In genomic region chr9:128243486-128244415, GRCh38 we compare ENCODE assay signal across 2 cellular contexts.
TF ChIP-seq lines count a peak whose summit lies in the region.

No MANE protein-coding gene starts in this region.

TF ChIP-seq in SK-N-SH, 30 proteins besides CTCF, POLR2A, EP300 and RAD21 (continued from another document):
- TF ChIP-seq, protein P1, sequence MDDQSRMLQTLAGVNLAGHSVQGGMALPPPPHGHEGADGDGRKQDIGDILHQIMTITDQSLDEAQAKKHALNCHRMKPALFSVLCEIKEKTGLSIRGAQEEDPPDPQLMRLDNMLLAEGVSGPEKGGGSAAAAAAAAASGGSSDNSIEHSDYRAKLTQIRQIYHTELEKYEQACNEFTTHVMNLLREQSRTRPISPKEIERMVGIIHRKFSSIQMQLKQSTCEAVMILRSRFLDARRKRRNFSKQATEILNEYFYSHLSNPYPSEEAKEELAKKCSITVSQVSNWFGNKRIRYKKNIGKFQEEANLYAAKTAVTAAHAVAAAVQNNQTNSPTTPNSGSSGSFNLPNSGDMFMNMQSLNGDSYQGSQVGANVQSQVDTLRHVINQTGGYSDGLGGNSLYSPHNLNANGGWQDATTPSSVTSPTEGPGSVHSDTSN (IDR thresholded peaks at IDR 0.05), result no peak
- TF ChIP-seq RFX5 (IDR thresholded peaks at IDR 0.05; ENCODE audit: low read length) (peak; percentile 15; the same call in 1 of the 2 replicates), ELF1 (IDR thresholded peaks at IDR 0.05) (no peak), FOXJ3 (CRISPR knock-in tag; IDR thresholded peaks at IDR 0.05) (0 out of 2 replicates have a peak, but pooled peaks have one; percentile 37), TEAD4 (IDR thresholded peaks at IDR 0.05; ENCODE audit: borderline replicate concordance, insufficient read depth) (no peak), MEF2A (IDR thresholded peaks at IDR 0.05; ENCODE audit: borderline replicate concordance, low read depth) (no peak)
TF ChIP-seq in SK-N-SH: peak in this region for 2.

TF ChIP-seq in SK-N-SH treated with all-trans-retinoic acid at 6 μM for 48 hours, 23 proteins besides CTCF, POLR2A, EP300 and RAD21:
- TF ChIP-seq, protein P2, sequence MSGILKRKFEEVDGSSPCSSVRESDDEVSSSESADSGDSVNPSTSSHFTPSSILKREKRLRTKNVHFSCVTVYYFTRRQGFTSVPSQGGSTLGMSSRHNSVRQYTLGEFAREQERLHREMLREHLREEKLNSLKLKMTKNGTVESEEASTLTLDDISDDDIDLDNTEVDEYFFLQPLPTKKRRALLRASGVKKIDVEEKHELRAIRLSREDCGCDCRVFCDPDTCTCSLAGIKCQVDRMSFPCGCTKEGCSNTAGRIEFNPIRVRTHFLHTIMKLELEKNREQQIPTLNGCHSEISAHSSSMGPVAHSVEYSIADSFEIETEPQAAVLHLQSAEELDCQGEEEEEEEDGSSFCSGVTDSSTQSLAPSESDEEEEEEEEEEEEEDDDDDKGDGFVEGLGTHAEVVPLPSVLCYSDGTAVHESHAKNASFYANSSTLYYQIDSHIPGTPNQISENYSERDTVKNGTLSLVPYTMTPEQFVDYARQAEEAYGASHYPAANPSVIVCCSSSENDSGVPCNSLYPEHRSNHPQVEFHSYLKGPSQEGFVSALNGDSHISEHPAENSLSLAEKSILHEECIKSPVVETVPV (CRISPR knock-in tag; IDR thresholded peaks at IDR 0.05), result no peak
- TF ChIP-seq ESRRG (CRISPR knock-in tag; IDR thresholded peaks at IDR 0.05) (no peak), GLIS3 (CRISPR knock-in tag; IDR thresholded peaks at IDR 0.05) (no peak), ZNF565 (CRISPR knock-in tag; conservative IDR thresholded peaks at IDR 0.05; ENCODE audit: low read depth) (no peak), RARB (CRISPR knock-in tag; IDR thresholded peaks at IDR 0.05) (no peak), ZFP30 (CRISPR knock-in tag; IDR thresholded peaks at IDR 0.05) (no peak), TOX (CRISPR knock-in tag; IDR thresholded peaks at IDR 0.05; ENCODE audit: borderline replicate concordance) (no peak), POU6F1 (CRISPR knock-in tag; IDR thresholded peaks at IDR 0.05; ENCODE audit: borderline replicate concordance, low read depth) (no peak), ZNF8 (CRISPR knock-in tag; IDR thresholded peaks at IDR 0.05) (no peak)
- TF ChIP-seq, protein P3, sequence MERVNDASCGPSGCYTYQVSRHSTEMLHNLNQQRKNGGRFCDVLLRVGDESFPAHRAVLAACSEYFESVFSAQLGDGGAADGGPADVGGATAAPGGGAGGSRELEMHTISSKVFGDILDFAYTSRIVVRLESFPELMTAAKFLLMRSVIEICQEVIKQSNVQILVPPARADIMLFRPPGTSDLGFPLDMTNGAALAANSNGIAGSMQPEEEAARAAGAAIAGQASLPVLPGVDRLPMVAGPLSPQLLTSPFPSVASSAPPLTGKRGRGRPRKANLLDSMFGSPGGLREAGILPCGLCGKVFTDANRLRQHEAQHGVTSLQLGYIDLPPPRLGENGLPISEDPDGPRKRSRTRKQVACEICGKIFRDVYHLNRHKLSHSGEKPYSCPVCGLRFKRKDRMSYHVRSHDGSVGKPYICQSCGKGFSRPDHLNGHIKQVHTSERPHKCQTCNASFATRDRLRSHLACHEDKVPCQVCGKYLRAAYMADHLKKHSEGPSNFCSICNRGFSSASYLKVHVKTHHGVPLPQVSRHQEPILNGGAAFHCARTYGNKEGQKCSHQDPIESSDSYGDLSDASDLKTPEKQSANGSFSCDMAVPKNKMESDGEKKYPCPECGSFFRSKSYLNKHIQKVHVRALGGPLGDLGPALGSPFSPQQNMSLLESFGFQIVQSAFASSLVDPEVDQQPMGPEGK (CRISPR knock-in tag; IDR thresholded peaks at IDR 0.05; ENCODE audit: borderline replicate concordance), result no peak
